In genomic region chr5:35230043-35230611, GRCh38 we compare ENCODE assay signal across 8 cellular contexts. TPM values are rescaled to one million over a fixed set of nuclear protein-coding genes. Genes with fewer than 3 reads are reported as not detected.
DNase-seq lines count a peak whose midpoint lies in the region; ATAC-seq and TF ChIP-seq lines count a peak whose summit lies in the region.

TSS of gene PRLR (minus strand) at chr5:35230487. CDS start at chr5:35089620, 140,867 bp downstream.

- H3K9ac ChIP-seq in PC-3 (ENCODE audit: low read length): no peak within 1 kb of the TSS

- no peaks in the 10 kb centered on the region for H3K36me3 Mint-ChIP-seq in endothelial cell (ENCODE audit: low read depth, unreplicated experiment)

- H3K4me3 Mint-ChIP-seq in endothelial cell (ENCODE audit: unreplicated experiment): peak within 1 kb of the TSS; percentile 84

- no peaks in the 10 kb centered on the region for H3F3A ChIP-seq in PC-3 (ENCODE audit: low read length, unreplicated experiment)

- in situ Hi-C loops in GM13976 (cut with MboI; ENCODE audit: low sequenced_read_pairs, unreplicated experiment): no loop called here

- peaks cover 88% of the 10 kb centered on the region for H3K27me3 ChIP-seq in PC-3 (ENCODE audit: low read length)

- H3K9me3 Mint-ChIP-seq in endothelial cell (ENCODE audit: unreplicated experiment): no peaks in the 10 kb centered on the region

- TF ChIP-seq CTCF in GM13976 (IDR thresholded peaks at IDR 0.05; ENCODE audit: borderline replicate concordance, control extremely low read depth, extremely low read depth, insufficient read depth, missing control alignments) (no peak), PC-3 (conservative IDR thresholded peaks at IDR 0.05; ENCODE audit: low read depth, low read length) (no peak), endothelial cell (IDR thresholded peaks at IDR 0.05; ENCODE audit: unreplicated experiment) (no peak)

- H3K4me1 ChIP-seq in PC-3 (ENCODE audit: insufficient read depth, low read length): no peaks in the 10 kb centered on the region; the same call in 1 of the 2 replicates

- H2AFZ ChIP-seq in PC-3 (ENCODE audit: low read length): peak within 1 kb of the TSS; percentile 63

- POLR2A ChIA-PET in PC-3 (lab: Charles Lee; ENCODE audit: unreplicated experiment): no interaction called here

- H4K20me1 ChIP-seq in PC-3 (ENCODE audit: low read length): no peaks in the 10 kb centered on the region

- H3K79me2 ChIP-seq in PC-3 (ENCODE audit: low read length): no peaks in the 10 kb centered on the region

- DNase-seq in GM13976 (ENCODE audit: low spot score) (peak; percentile 37), PC-3 (peak; percentile 21), endothelial cell (ENCODE audit: low spot score) (peak; percentile 18), mucosa of gallbladder (ENCODE audit: low spot score) (peak; percentile 71), glomerular visceral epithelial cell (ENCODE audit: extremely low spot score) (no peak), epidermal melanocyte (ENCODE audit: insufficient read length, low spot score) (no peak), GF-D8 (lab: John Stamatoyannopoulos, UW) (no peak)

- H3K36me3 ChIP-seq in PC-3 (ENCODE audit: low read depth, low read length): no peaks in the 10 kb centered on the region

- peak within 1 kb of the TSS; percentile 77 for H3K4me2 ChIP-seq in PC-3 (ENCODE audit: low read length)

- H3K9me3 ChIP-seq in PC-3 (ENCODE audit: low read length): no peaks in the 10 kb centered on the region

- peak within 1 kb of the TSS; percentile 67 for H3K4me3 ChIP-seq in PC-3 (ENCODE audit: low read length)

- peaks cover 2% of the 10 kb centered on the region for H3K27me3 Mint-ChIP-seq in endothelial cell (ENCODE audit: unreplicated experiment)

- intact Hi-C loops in PC-3 (cut with micrococcal nuclease): no loop called here

- no peaks in the 10 kb centered on the region for H3K9me2 ChIP-seq in PC-3 (replicated peaks; ENCODE audit: low read length)

- H3K4me1 Mint-ChIP-seq in endothelial cell (ENCODE audit: unreplicated experiment): peaks cover 2% of the 10 kb centered on the region

- BruUV-seq in PC-3 (replicated peaks; lab: Mats Ljungman, UMichigan): no TSS peak

- H3K27ac Mint-ChIP-seq in endothelial cell (ENCODE audit: unreplicated experiment): no peak within 1 kb of the TSS

- peak; percentile 32 for ATAC-seq in HG02610 (IDR thresholded peaks at IDR 0.05; ENCODE audit: unreplicated experiment)
- ATAC-seq in PC-3: no peak; the same call in 1 of the 2 replicates

- no peak within 1 kb of the TSS for H3K27ac ChIP-seq in PC-3 (ENCODE audit: low read length)

- CTCF ChIA-PET in PC-3 (lab: Charles Lee): no interaction called here

RNA-seq across cellular contexts. Expression of gene PRLR, which starts in this region (rescaled TPM):
- total RNA-seq in PC-3 (2014; rRNA removed) (0.29 and 0.40 TPM in 2 replicates), endothelial cell (ENCODE audit: unreplicated experiment) (0.21 TPM), mucosa of gallbladder (9.3 TPM)

Comparison
In these comparisons a context has a peak if more than half of its experiments do, and no peak if none do; other contexts are left out.
1. Peak in DNase-seq, H3K4me3 ChIP-seq and H3K4me2 ChIP-seq in PC-3; RNA of the gene not detected or under 1 TPM.
2. Peak in DNase-seq in endothelial cell; RNA of the gene not detected or under 1 TPM.
3. DNase-seq: peak in GM13976 (single experiment) and mucosa of gallbladder (single experiment); none in glomerular visceral epithelial cell (single experiment), epidermal melanocyte (single experiment) and GF-D8 (single experiment).